Comparison of ENCODE assay signal across 8 cellular contexts in genomic region chr2:11829324-11829946, GRCh38.
A peak's percentile ranks its signal among the peaks of the same experiment; 100 is the strongest.
DNase-seq lines count a peak whose midpoint lies in the region; ATAC-seq and TF ChIP-seq lines count a peak whose summit lies in the region.

No MANE protein-coding gene starts in this region.

- H3K9me3 ChIP-seq in HEK293 (ENCODE audit: control insufficient read depth, insufficient read depth, low read depth, low read length) (no peaks in the 10 kb centered on the region), MM.1S (replicated peaks; ENCODE audit: insufficient read depth, low read length) (no peaks in the 10 kb centered on the region), right cardiac atrium (ENCODE audit: control insufficient read depth, low read length) (no peaks in the 10 kb centered on the region), psoas muscle (no peaks in the 10 kb centered on the region), uterus (no peaks in the 10 kb centered on the region)

- no peak for TF ChIP-seq POLR2A in uterus (IDR thresholded peaks at IDR 0.05)

- ATAC-seq in right cardiac atrium (peak; percentile 29 to 34), psoas muscle (peak; percentile 11 to 33 (median 26))

- POLR2A ChIA-PET in HEK293 (lab: Yijun Ruan, JAX) = interaction anchor here (1.1 to 1.4 kb wide), 2 partner anchors 887 to 1178 kb away, joined by 3 to 4 read pairs; partner anchors contain the start of gene TRIB2

- no peak overlapping the region for H3K4me3 ChIP-seq in HEK293 (ENCODE audit: low read depth, low read length)
- no peak overlapping the region for H3K4me3 ChIP-seq in MM.1S (ENCODE audit: low read length)
- H3K4me3 ChIP-seq in right cardiac atrium (ENCODE audit: low read length) = no peak overlapping the region
- H3K4me3 ChIP-seq in psoas muscle = peak overlapping the region; percentile 39
- no peak overlapping the region for H3K4me3 ChIP-seq in uterus

- TF ChIP-seq CTCF in HEK293 (tag by site-specific recombination; IDR thresholded peaks at IDR 0.05) (peak; percentile 50; the same call in 1 of the 2 replicates), MM.1S (IDR thresholded peaks at IDR 0.05; ENCODE audit: low read length) (peak; percentile 51), psoas muscle (IDR thresholded peaks at IDR 0.05) (peak; percentile 36), uterus (IDR thresholded peaks at IDR 0.05) (peak in 3 of 4 experiments; percentile 25 to 42 (median 34))

- peaks cover 16% of the 10 kb centered on the region; the same call in 1 of the 2 replicates for H4K20me1 ChIP-seq in MM.1S (ENCODE audit: insufficient read depth, low read length)

- no peaks in the 10 kb centered on the region for H3K9me2 ChIP-seq in MM.1S (replicated peaks; ENCODE audit: insufficient read depth, low read length)

- 12% methylated on average over 11 of the region's 11 CpGs for WGBS in right cardiac atrium
- WGBS in psoas muscle, 3 donors = 12 to 29% (median 15%) methylated on average over 11 of the region's 11 CpGs

- H3K79me2 ChIP-seq in MM.1S (ENCODE audit: low read length) = no peaks in the 10 kb centered on the region

- peaks cover 28% of the 10 kb centered on the region for H3F3A ChIP-seq in MM.1S (ENCODE audit: insufficient read depth, low read length)

- peak overlapping the region; percentile 75 for H3K27ac ChIP-seq in HEK293 (ENCODE audit: extremely low read depth, low read depth, low read length)
- H3K27ac ChIP-seq in MM.1S (ENCODE audit: low read length) = no peak overlapping the region
- peak overlapping the region; percentile 55 for H3K27ac ChIP-seq in right cardiac atrium (ENCODE audit: low read length)
- H3K27ac ChIP-seq in psoas muscle = peak overlapping the region; percentile 64
- H3K27ac ChIP-seq in uterus = peak overlapping the region; percentile 82

- peaks cover 10 to 26% of the 10 kb centered on the region in 2 experiments for H3K36me3 ChIP-seq in HEK293 (ENCODE audit: control insufficient read depth in 2 of 2, insufficient read depth in 1 of 2, low read length in 2 of 2)
- peaks cover 10% of the 10 kb centered on the region for H3K36me3 ChIP-seq in MM.1S (replicated peaks; ENCODE audit: insufficient read depth, low read length)
- peaks cover 0 to 37% of the 10 kb centered on the region in 2 donors for H3K36me3 ChIP-seq in psoas muscle (ENCODE audit: insufficient read depth in 1 of 2, low read depth in 1 of 2)
- no peaks in the 10 kb centered on the region for H3K36me3 ChIP-seq in uterus

- no peak overlapping the region for H2AFZ ChIP-seq in MM.1S (ENCODE audit: low read length)

- H3K4me1 ChIP-seq in HEK293 (ENCODE audit: control insufficient read depth, insufficient read depth, low read length) (peaks cover 10% of the 10 kb centered on the region), MM.1S (ENCODE audit: low read length) (peaks cover 30% of the 10 kb centered on the region), right cardiac atrium (ENCODE audit: control insufficient read depth, insufficient read depth, low read length) (peaks cover 10% of the 10 kb centered on the region), psoas muscle (peaks cover 21% of the 10 kb centered on the region), uterus (peaks cover 6 to 7% of the 10 kb centered on the region in 2 donors)

- CTCF ChIA-PET in HEK293 (lab: Yijun Ruan, JAX) = interaction anchor here (0.6 to 4.6 kb wide), 21 partner anchors 35 to 1180 kb away, joined by 3 to 32 read pairs (median 3); partner anchors contain the start of gene TRIB2

- H3K4me2 ChIP-seq in MM.1S (ENCODE audit: low read depth, low read length) = peak overlapping the region; percentile 52

- DNase-seq in GDM1 (lab: John Stamatoyannopoulos, UW) = peak; percentile 5
- DNase-seq in MM.1S = peak; percentile 44
- peak; percentile 34 to 67 for DNase-seq in SW 1271 (lab: John Stamatoyannopoulos, UW)
- DNase-seq in amygdala (lab: John Stamatoyannopoulos, UW) = peak in 51 of 56 donors; percentile 5 to 76 (median 50)
- DNase-seq in right cardiac atrium = peak; percentile 63 to 87 (median 87)
- peak; percentile 60 to 79 for DNase-seq in psoas muscle
- DNase-seq in uterus = peak; percentile 43 to 62

- H3K27me3 ChIP-seq in MM.1S (replicated peaks; ENCODE audit: insufficient read depth, low read length) (peaks cover 41% of the 10 kb centered on the region), right cardiac atrium (ENCODE audit: control insufficient read depth, insufficient read depth) (no peaks in the 10 kb centered on the region), psoas muscle (ENCODE audit: insufficient read depth in 3 of 3, low read length in 2 of 3) (no peaks in the 10 kb centered on the region), uterus (no peaks in the 10 kb centered on the region)

- no peak overlapping the region for H3K9ac ChIP-seq in MM.1S (ENCODE audit: low read length)

- intact Hi-C loops in right cardiac atrium (cut with DNase I) (loop anchor here in 2 of 4 donors (5.0 to 10.0 kb wide), 3 partner anchors 885 to 1178 kb away; partner anchors contain the start of gene TRIB2 (in 1 of the 2)), psoas muscle (cut with DNase I) (loop anchor here in 1 of 2 donors (1.0 to 5.0 kb wide), 2 partner anchors 887 to 1178 kb away; partner anchors contain the start of gene TRIB2), uterus (cut with DNase I; ENCODE audit: low total_unique reads) (no loop called here)

TF ChIP-seq in HEK293, 187 proteins besides CTCF, POLR2A, EP300 and RAD21:
- TF ChIP-seq ZBTB6 (tag by site-specific recombination; IDR thresholded peaks at IDR 0.05) (no peak), FEZF1 (tag by site-specific recombination; IDR thresholded peaks at IDR 0.05) (peak; percentile 18; the same call in 1 of the 2 replicates), ZNF341 (tag by site-specific recombination; IDR thresholded peaks at IDR 0.05; ENCODE audit: low read depth) (peak; percentile 52; the same call in 1 of the 2 replicates), ZNF362 (tag by site-specific recombination; IDR thresholded peaks at IDR 0.05) (peak; percentile 69; the same call in 1 of the 2 replicates), ZNF654 (tag by site-specific recombination; IDR thresholded peaks at IDR 0.05; ENCODE audit: low read depth) (peak; percentile 61), ZNF248 (tag by site-specific recombination; IDR thresholded peaks at IDR 0.05) (no peak)
- TF ChIP-seq, protein P1, sequence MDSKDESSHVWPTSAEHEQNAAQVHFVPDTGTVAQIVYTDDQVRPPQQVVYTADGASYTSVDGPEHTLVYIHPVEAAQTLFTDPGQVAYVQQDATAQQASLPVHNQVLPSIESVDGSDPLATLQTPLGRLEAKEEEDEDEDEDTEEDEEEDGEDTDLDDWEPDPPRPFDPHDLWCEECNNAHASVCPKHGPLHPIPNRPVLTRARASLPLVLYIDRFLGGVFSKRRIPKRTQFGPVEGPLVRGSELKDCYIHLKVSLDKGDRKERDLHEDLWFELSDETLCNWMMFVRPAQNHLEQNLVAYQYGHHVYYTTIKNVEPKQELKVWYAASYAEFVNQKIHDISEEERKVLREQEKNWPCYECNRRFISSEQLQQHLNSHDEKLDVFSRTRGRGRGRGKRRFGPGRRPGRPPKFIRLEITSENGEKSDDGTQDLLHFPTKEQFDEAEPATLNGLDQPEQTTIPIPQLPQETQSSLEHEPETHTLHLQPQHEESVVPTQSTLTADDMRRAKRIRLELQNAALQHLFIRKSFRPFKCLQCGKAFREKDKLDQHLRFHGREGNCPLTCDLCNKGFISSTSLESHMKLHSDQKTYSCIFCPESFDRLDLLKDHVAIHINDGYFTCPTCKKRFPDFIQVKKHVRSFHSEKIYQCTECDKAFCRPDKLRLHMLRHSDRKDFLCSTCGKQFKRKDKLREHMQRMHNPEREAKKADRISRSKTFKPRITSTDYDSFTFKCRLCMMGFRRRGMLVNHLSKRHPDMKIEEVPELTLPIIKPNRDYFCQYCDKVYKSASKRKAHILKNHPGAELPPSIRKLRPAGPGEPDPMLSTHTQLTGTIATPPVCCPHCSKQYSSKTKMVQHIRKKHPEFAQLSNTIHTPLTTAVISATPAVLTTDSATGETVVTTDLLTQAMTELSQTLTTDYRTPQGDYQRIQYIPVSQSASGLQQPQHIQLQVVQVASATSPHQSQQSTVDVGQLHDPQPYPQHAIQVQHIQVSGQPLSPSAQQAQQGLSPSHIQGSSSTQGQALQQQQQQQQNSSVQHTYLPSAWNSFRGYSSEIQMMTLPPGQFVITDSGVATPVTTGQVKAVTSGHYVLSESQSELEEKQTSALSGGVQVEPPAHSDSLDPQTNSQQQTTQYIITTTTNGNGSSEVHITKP (tag by site-specific recombination; IDR thresholded peaks at IDR 0.05) = peak; percentile 72

Comparison
In these comparisons a context has a peak if more than half of its experiments do, and no peak if none do; other contexts are left out.
1. DNase-seq: peak in every context shown above with its lines; median percentile 87 in right cardiac atrium; 70 in psoas muscle; 52 in uterus; 50 in SW 1271; 50 in amygdala; 44 in MM.1S; 5 in GDM1.